1 cellular context compared by ENCODE assay signal in the genomic region with DNA sequence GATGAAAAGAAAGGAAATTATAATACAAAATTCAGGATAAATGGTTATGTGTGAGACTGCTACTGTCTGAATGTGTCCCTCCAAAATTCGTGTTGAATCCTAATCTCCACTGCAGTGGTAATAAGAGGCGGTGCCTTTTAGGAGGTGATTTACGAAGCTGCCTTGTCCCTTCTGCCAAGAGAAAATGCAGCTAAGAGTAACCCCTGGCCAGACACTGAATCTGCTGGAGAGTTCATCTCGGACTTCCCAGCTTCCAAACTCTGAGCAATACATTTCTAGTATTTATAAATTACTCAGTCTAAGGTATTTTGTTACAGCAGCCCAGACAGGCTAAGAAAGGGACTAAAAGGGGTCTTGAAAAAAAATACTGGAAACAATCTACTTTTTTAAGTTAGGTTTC.
TF ChIP-seq lines count a peak whose summit lies in the region.

No MANE protein-coding gene starts in this region.

TF ChIP-seq in HepG2, 621 proteins besides CTCF, POLR2A, EP300 and RAD21:
- TF ChIP-seq DPF2 (CRISPR knock-in tag; IDR thresholded peaks at IDR 0.05; ENCODE audit: borderline replicate concordance, low read depth) (no peak), ZNF282 (IDR thresholded peaks at IDR 0.05; ENCODE audit: partially characterized antibody) (no peak), ZNF264 (CRISPR knock-in tag; IDR thresholded peaks at IDR 0.05) (no peak), MEF2D (CRISPR knock-in tag; IDR thresholded peaks at IDR 0.05) (no peak), ATAD3A (CRISPR knock-in tag; IDR thresholded peaks at IDR 0.05) (no peak), REXO4 (CRISPR knock-in tag; IDR thresholded peaks at IDR 0.05; ENCODE audit: borderline replicate concordance) (no peak), ZNF687 (CRISPR knock-in tag; IDR thresholded peaks at IDR 0.05) (no peak), ZNF788 (CRISPR knock-in tag; IDR thresholded peaks at IDR 0.05; ENCODE audit: borderline replicate concordance) (no peak), NR2C2 (CRISPR knock-in tag; IDR thresholded peaks at IDR 0.05; ENCODE audit: borderline replicate concordance) (no peak), MIER3 (CRISPR knock-in tag; IDR thresholded peaks at IDR 0.05; ENCODE audit: borderline replicate concordance) (no peak), MBNL3 (CRISPR knock-in tag; conservative IDR thresholded peaks at IDR 0.05) (no peak), ZNF17 (CRISPR knock-in tag; IDR thresholded peaks at IDR 0.05) (no peak), U2AF1 (optimal IDR thresholded peaks at IDR 0.05; ENCODE audit: low read depth, low read length) (no peak), NFE2L1 (CRISPR knock-in tag; IDR thresholded peaks at IDR 0.05; ENCODE audit: borderline replicate concordance) (no peak), HNF4A (CRISPR knock-in tag; IDR thresholded peaks at IDR 0.05) (no peak)
- TF ChIP-seq, protein P1, sequence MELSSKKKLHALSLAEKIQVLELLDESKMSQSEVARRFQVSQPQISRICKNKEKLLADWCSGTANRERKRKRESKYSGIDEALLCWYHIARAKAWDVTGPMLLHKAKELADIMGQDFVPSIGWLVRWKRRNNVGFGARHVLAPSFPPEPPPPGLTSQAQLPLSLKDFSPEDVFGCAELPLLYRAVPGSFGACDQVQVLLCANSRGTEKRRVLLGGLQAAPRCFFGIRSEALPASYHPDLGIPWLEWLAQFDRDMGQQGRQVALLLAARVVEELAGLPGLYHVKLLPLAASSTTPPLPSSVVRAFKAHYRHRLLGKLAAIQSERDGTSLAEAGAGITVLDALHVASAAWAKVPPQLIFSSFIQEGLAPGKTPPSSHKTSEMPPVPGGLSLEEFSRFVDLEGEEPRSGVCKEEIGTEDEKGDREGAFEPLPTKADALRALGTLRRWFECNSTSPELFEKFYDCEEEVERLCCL (CRISPR knock-in tag; IDR thresholded peaks at IDR 0.05; ENCODE audit: borderline replicate concordance): no peak
